1 cellular context compared by ENCODE assay signal in genomic region chr5:33184367-33184766, GRCh38.
TF ChIP-seq lines count a peak whose summit lies in the region.

No MANE protein-coding gene starts in this region.

TF ChIP-seq in HEK293, 187 proteins besides CTCF, POLR2A, EP300 and RAD21 (continued from another document):
- TF ChIP-seq ZNF580 (tag by site-specific recombination; IDR thresholded peaks at IDR 0.05): no peak
